ENCODE assay signal across 21 cellular contexts in the genomic region with DNA sequence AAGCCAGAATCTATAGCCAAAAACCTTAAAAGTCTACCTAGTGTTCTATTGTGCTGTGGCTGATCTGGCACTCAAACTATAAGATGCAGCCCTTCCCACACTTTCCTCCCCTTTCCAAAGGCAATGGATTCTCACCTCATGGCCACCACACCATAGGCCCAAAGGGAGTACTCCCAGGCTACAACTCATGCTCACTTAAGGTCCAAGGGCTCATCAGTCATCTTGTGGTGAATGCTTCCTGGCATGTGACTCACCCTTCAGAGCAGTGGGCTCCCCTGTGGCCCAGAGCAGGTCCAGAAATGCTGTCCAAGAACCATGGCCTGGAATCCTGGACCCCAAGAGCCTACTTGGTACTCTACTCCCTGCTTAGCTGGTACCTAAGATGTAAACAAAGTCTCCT.
DNase-seq lines count a peak whose midpoint lies in the region; ATAC-seq and TF ChIP-seq lines count a peak whose summit lies in the region.
"Had no signal": no experiment of that assay in that cellular context is flagged by ENCODE, and none has a peak within 500 bp of the region (broad histone marks: within the 10 kb centered on the region; RNA-seq: fewer than 3 reads in every experiment).

No MANE protein-coding gene starts in this region.

- ATAC-seq in GM21360 (IDR thresholded peaks at IDR 0.05; ENCODE audit: unreplicated experiment) = no peak
- no peak for ATAC-seq in GM18519 (IDR thresholded peaks at IDR 0.05; ENCODE audit: low FRiP score, unreplicated experiment)
- ATAC-seq in left cardiac atrium = no peak
- ATAC-seq: A549 had no signal

- intact Hi-C loops in left cardiac atrium (cut with DNase I) = no loop called here

- no peak overlapping the region for H3K4me3 ChIP-seq in fibroblast of mammary gland (ENCODE audit: control insufficient read depth, low read depth, low read length)
- H3K4me3 ChIP-seq: A549; BLaER1 treated with 17β-estradiol and CSF1 and Interleukin-3, amounts not matched to agents 10 nM and 100 nM; GM23248 had no signal

- no peak for TF ChIP-seq CTCF in fibroblast of mammary gland (conservative IDR thresholded peaks at IDR 0.05; ENCODE audit: control insufficient read depth, insufficient read depth, low read depth, low read length)

- DNase-seq in EL (peak; percentile 10), M059J (ENCODE audit: low read depth) (peak; percentile 66), fibroblast of mammary gland (ENCODE audit: low read depth) (peak; percentile 51), stromal cell of bone marrow (ENCODE audit: low read depth) (peak; percentile 12), left cardiac atrium (no peak)
- DNase-seq: 8988T; ACHN; AML-193; BE2C; CD4-positive, alpha-beta T cell; CD8-positive, alpha-beta memory T cell; DMS53; DMS79 treated with DMSO at 0.1 percent for 48 hours; GF-D8; GM23248; H7; HCEC 1CT had no signal
